Comparison of ENCODE assay signal across 8 cellular contexts in the genomic region with DNA sequence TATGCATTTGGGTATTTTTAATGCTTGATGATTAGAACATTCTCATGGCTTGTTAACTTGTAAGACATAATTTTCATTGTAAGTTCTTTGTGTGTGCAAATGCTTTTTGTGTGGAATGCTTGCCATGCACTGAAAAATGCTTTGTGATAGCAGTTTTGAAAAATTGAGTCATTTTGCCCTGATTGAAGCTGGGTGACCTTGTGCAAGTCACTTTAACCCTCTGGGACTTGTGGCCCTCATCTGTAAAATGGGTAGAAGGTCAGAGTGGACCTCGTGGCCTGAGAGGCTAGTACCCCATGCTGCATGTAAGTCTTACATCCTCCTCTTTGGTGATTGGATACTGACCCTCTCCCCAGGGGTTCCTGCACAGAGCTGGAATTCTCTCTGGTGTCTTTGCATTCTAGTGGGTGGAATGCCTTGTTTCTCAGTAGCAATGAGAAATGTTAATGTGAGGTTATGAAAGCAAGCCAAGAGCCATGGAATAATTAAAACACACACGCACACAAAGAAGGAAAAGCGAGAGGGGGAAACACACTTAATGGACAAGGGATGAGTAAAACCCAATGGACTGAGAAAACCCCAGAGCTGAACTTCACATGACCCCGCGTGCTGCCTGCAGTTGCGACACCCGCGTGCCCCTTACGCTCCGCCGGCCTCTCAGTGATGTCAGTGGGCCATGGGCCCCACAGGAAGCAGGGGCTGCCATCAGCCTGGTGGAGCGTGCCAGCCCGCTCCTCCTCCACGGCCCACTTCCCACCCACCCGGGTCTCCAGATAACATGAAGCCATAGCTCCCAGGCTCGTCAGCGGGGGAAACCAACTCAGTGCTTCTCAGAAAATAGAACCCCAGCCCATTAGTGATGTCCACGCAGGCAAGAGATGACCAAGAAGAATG. TPM values are rescaled to one million over a fixed set of nuclear protein-coding genes. Genes with fewer than 3 reads are reported as not detected.
DNase-seq lines count a peak whose midpoint lies in the region; ATAC-seq, FAIRE-seq and TF ChIP-seq lines count a peak whose summit lies in the region.

No MANE protein-coding gene starts in this region.

- H4K91ac ChIP-seq in IMR-90 (ENCODE audit: insufficient read depth, low read depth, low read length) = peak overlapping the region; percentile 99

- in situ Hi-C loops in IMR-90 (cut with MboI; ENCODE audit: low sequenced_read_pairs) = loop anchor here (5.0 kb wide), 1 partner anchor 68 kb away; no protein-coding TSS in a partner anchor
- in situ Hi-C loops in K562 (cut with MboI) = no loop called here

- CTCF ChIA-PET in AG04449 (lab: Yijun Ruan, JAX) (interaction anchor here (0.9 to 1.0 kb wide), 2 partner anchors 14 to 163 kb away, joined by 3 to 4 read pairs; no protein-coding TSS in a partner anchor), IMR-90 (lab: Yijun Ruan, JAX) (interaction anchor here (1.0 to 1.2 kb wide), 3 partner anchors 26 to 162 kb away, joined by 3 to 4 read pairs (median 3); no protein-coding TSS in a partner anchor), K562 (lab: Yijun Ruan, JAX; ENCODE audit: low intra/inter-chr PET ratio) (no interaction called here)

- H3K18ac ChIP-seq in IMR-90 (ENCODE audit: low read depth, low read length) = peak overlapping the region; percentile 96

- dilution Hi-C loops in IMR-90 (cut with HindIII; ENCODE audit: low sequenced_read_pairs, unreplicated experiment) = no loop called here

- no peak for TF ChIP-seq EP300 in K562 (IDR thresholded peaks at IDR 0.05; ENCODE audit: low read length)

- H3K9me1 ChIP-seq in IMR-90 (ENCODE audit: insufficient read depth, low read length) (peaks cover 40% of the 10 kb centered on the region), K562 (ENCODE audit: control insufficient read depth, insufficient read depth, low read length) (no peaks in the 10 kb centered on the region)

- peak overlapping the region; percentile 97 for H2BK20ac ChIP-seq in IMR-90 (ENCODE audit: low read depth, low read length)

- TF ChIP-seq POLR2A in IMR-90 (IDR thresholded peaks at IDR 0.05; ENCODE audit: low read depth, low read length) (no peak; the same call in 1 of the 2 replicates), K562 (conservative IDR thresholded peaks at IDR 0.05) (no peak)

- H4K20me1 ChIP-seq in IMR-90 (ENCODE audit: insufficient read depth, low read length) (peaks cover 42% of the 10 kb centered on the region), K562 (replicated peaks; ENCODE audit: control insufficient read depth, insufficient read depth, low read length) (0 out of 2 replicates have a peak, but pooled peaks cover 3% of the 10 kb centered on the region)

- ATAC-seq in IMR-90 (ENCODE audit: low read depth) = peak; percentile 42
- no peak for ATAC-seq in K562
- no peak for ATAC-seq in GM21529 (IDR thresholded peaks at IDR 0.05; ENCODE audit: unreplicated experiment)

- peak overlapping the region; percentile 84 for H4K5ac ChIP-seq in IMR-90 (ENCODE audit: low read depth, low read length)

- peak overlapping the region; percentile 98 for H2BK15ac ChIP-seq in IMR-90 (ENCODE audit: low read depth, low read length)

- H2AK5ac ChIP-seq in IMR-90 (ENCODE audit: low read depth, low read length) = peak overlapping the region; percentile 99

- H3K79me2 ChIP-seq in K562 (ENCODE audit: control insufficient read depth, insufficient read depth, low read length) = peaks cover 41% of the 10 kb centered on the region

- peaks cover 32 to 64% of the 10 kb centered on the region in 2 experiments for H3K79me1 ChIP-seq in IMR-90 (ENCODE audit: low read depth in 1 of 2, low read length in 2 of 2)

- peak overlapping the region; percentile 49 for H2AFZ ChIP-seq in IMR-90 (replicated peaks; ENCODE audit: low read length, poor library complexity)
- no peak overlapping the region for H2AFZ ChIP-seq in K562 (ENCODE audit: low read depth, low read length)

- H3K56ac ChIP-seq in IMR-90 (ENCODE audit: extremely low read depth, insufficient read depth, low read length) = peak overlapping the region; percentile 97

- peak; percentile 99 for DNase-seq in AG04449 (ENCODE audit: low read depth, low spot score)
- no peak for DNase-seq in GM19239 (ENCODE audit: insufficient read length, low spot score)
- DNase-seq in IMR-90 = peak; percentile 99
- no peak for DNase-seq in K562 (ENCODE audit: extremely low read depth in 1 of 4, low spot score in 3 of 4)
- DNase-seq in mesenteric fat pad (ENCODE audit: low spot score) = peak; percentile 94
- DNase-seq in NCI-H69 (lab: John Stamatoyannopoulos, UW) = no peak
- DNase-seq in D341Med (ENCODE audit: low spot score) = no peak

- peak; percentile 23; the same call in 1 of the 2 replicates for TF ChIP-seq RAD21 in IMR-90 (IDR thresholded peaks at IDR 0.05; ENCODE audit: low read length)
- TF ChIP-seq RAD21 in K562 (CRISPR knock-in tag; conservative IDR thresholded peaks at IDR 0.05 in 1 of 2, IDR thresholded peaks at IDR 0.05 in 1 of 2) = no peak

- H3K4me3 ChIP-seq in AG04449 (ENCODE audit: low read depth, low read length) (no peak overlapping the region), IMR-90 (ENCODE audit: insufficient read depth, low read depth, low read length) (no peak overlapping the region), K562 (no peak overlapping the region)

- peak overlapping the region; percentile 97 for H3K14ac ChIP-seq in IMR-90 (replicated peaks; ENCODE audit: low read depth, low read length)

- H3K27ac ChIP-seq in IMR-90 (ENCODE audit: insufficient read depth, low read length) (peak overlapping the region; percentile 95), K562 (ENCODE audit: extremely low read depth, low read depth, low read length) (peak overlapping the region; percentile 38; the same call in 1 of the 3 replicates)

- peak overlapping the region; percentile 99 for H2BK5ac ChIP-seq in IMR-90 (ENCODE audit: low read depth, low read length, poor library complexity, severe bottlenecking)

- no peaks in the 10 kb centered on the region for H3K27me3 ChIP-seq in IMR-90 (ENCODE audit: control insufficient read depth, insufficient read depth, low read length)
- no peaks in the 10 kb centered on the region for H3K27me3 ChIP-seq in K562 (ENCODE audit: control insufficient read depth in 2 of 2, insufficient read depth in 2 of 2, low read length in 2 of 2)

- H4K8ac ChIP-seq in IMR-90 (ENCODE audit: low read depth in 2 of 2, low read length in 2 of 2) = peak overlapping the region; percentile 96 to 97

- peak; percentile 37 for FAIRE-seq in GM19239 (lab: Jason Lieb, UNC)
- FAIRE-seq in K562 (lab: Jason Lieb, UNC) = no peak

- intact Hi-C loops in IMR-90 (cut with micrococcal nuclease) = loop anchor here (2.0 kb wide), 1 partner anchor 15 kb away; no protein-coding TSS in a partner anchor
- intact Hi-C loops in K562 (cut with micrococcal nuclease) = no loop called here

- 0% methylated on average over 1 of the region's 18 CpGs; no CpG with 5 or more reads in 1 of the 2 experiments for WGBS in IMR-90 (ENCODE audit: extremely low coverage in 2 of 2, insufficient read length in 1 of 2), 2 experiments
- WGBS in K562 (ENCODE audit: insufficient coverage, low coverage, missing lambda C conversion rate) = 46% methylated on average over 18 of the region's 18 CpGs

- no peaks in the 10 kb centered on the region for H3K9me3 ChIP-seq in IMR-90 (ENCODE audit: control insufficient read depth, insufficient read depth, low read length)
- peaks cover 4% of the 10 kb centered on the region for H3K9me3 ChIP-seq in K562 (replicated peaks; ENCODE audit: control insufficient read depth, insufficient read depth, low read depth, low read length)

- TF ChIP-seq CTCF in AG04449 (IDR thresholded peaks at IDR 0.05; ENCODE audit: insufficient read depth, low read length, missing control alignments) = no peak
- TF ChIP-seq CTCF in IMR-90 (conservative IDR thresholded peaks at IDR 0.05; ENCODE audit: low read depth, low read length) = no peak
- no peak for TF ChIP-seq CTCF in K562 (IDR thresholded peaks at IDR 0.05 in 2 of 3, conservative IDR thresholded peaks at IDR 0.05 in 1 of 3; ENCODE audit: insufficient read depth in 2 of 3, low read depth in 1 of 3, low read length in 3 of 3)

- POLR2A ChIA-PET in AG04449 (lab: Yijun Ruan, JAX) (interaction anchor here (0.6 to 1.2 kb wide), 7 partner anchors 11 to 97 kb away, joined by 3 to 4 read pairs (median 3); partner anchors contain the start of gene SMAD3), IMR-90 (lab: Charles Lee; ENCODE audit: unreplicated experiment) (interaction anchor here (0.6 kb wide), 2 partner anchors 34 to 1342 kb away, joined by 3 to 5 read pairs; no protein-coding TSS in a partner anchor), K562 (lab: Yijun Ruan, JAX) (no interaction called here)

- H2AK9ac ChIP-seq in IMR-90 (replicated peaks; ENCODE audit: low read depth, low read length, poor library complexity) = peak overlapping the region; percentile 86

- H3K4me1 ChIP-seq in IMR-90 (ENCODE audit: control insufficient read depth, insufficient read depth, low read length) (peaks cover 54% of the 10 kb centered on the region), K562 (replicated peaks in 1 of 2; ENCODE audit: control insufficient read depth in 2 of 2, insufficient read depth in 2 of 2, low read length in 2 of 2) (peaks cover 13 to 24% of the 10 kb centered on the region in 2 experiments)

- H3K36me3 ChIP-seq in IMR-90 (ENCODE audit: control insufficient read depth, insufficient read depth, low read length) = peaks cover 23% of the 10 kb centered on the region
- peaks cover 8% of the 10 kb centered on the region; the same call in 1 of the 3 replicates for H3K36me3 ChIP-seq in K562 (ENCODE audit: control insufficient read depth, insufficient read depth, low read length)

- no TSS peak for BruUV-seq in IMR-90 (replicated peaks; lab: Mats Ljungman, UMichigan)
- BruUV-seq in K562 (replicated peaks; lab: Mats Ljungman, UMichigan) = no TSS peak

- peak overlapping the region; percentile 99 for H3K23ac ChIP-seq in IMR-90 (ENCODE audit: low read depth, low read length)

- peak overlapping the region; percentile 99 for H2BK120ac ChIP-seq in IMR-90 (ENCODE audit: low read depth, low read length)

- H3K4ac ChIP-seq in IMR-90 (ENCODE audit: low read depth, low read length) = peak overlapping the region; percentile 100

- H3K9ac ChIP-seq in IMR-90 (ENCODE audit: low read depth, low read length) = peak overlapping the region; percentile 72
- H3K9ac ChIP-seq in K562 (ENCODE audit: insufficient read depth in 1 of 2, low read depth in 2 of 2, low read length in 2 of 2) = peak overlapping the region in 1 of 2 experiments; percentile 71; a peak in 1 of 4 replicates

- peak overlapping the region; percentile 45 for H3K4me2 ChIP-seq in IMR-90 (ENCODE audit: low read depth, low read length)
- no peak overlapping the region for H3K4me2 ChIP-seq in K562 (ENCODE audit: insufficient read depth, low read length)

RNA-seq across cellular contexts. Expression of gene SMAD3, which starts 44.0 kb away (rescaled TPM):
- total RNA-seq in IMR-90 (2012; rRNA removed) (71.0 and 71.1 TPM in 2 replicates), K562 (2014; rRNA removed) (11.1 and 11.9 TPM in 2 replicates), K562 (2014; rRNA removed; fragmentation: Illumina TruSeq; extraction: Trizol) (9.2 and 11.0 TPM in 2 replicates), K562 (2015; rRNA removed; fragmentation: Illumina TruSeq; extraction: Trizol) (9.1 and 9.6 TPM in 2 replicates), K562 (2021) (24.3 and 30.1 TPM in 2 replicates), mesenteric fat pad (71.9 TPM)
- polyA plus RNA-seq in IMR-90 (2012; rRNA removed) (177 and 194 TPM in 2 replicates), K562 (2011; rRNA removed) (14.6 and 22.6 TPM in 2 replicates), K562 (2014; fragmentation: Illumina TruSeq; extraction: Trizol) (34.7 and 39.2 TPM in 2 replicates), K562 (2014; fragmentation: Nextera tagmentation; extraction: Ambion mirVana) (1 to 10 TPM; 4.3 to 5.0 TPM), K562 (2014; rRNA removed) (13.3 and 14.3 TPM in 2 replicates)
- polyA plus RNA-seq in IMR-90 (2012; cell fraction: cytosol; rRNA removed) = 153 and 181 TPM in 2 replicates
- polyA plus RNA-seq in IMR-90 (2012; cell fraction: nucleus; rRNA removed; ENCODE audit: low replicate concordance) = 378 and 409 TPM in 2 replicates
- total RNA-seq in K562 (2011; cell fraction: chromatin; rRNA removed; ENCODE audit: low replicate concordance) = 61.6 and 88.8 TPM in 2 replicates
- total RNA-seq in K562 (2011; cell fraction: nucleolus; rRNA removed) = 33.5 and 35.9 TPM in 2 replicates
- 44.2 and 72.8 TPM in 2 replicates for total RNA-seq in K562 (2011; cell fraction: nucleoplasm; rRNA removed)
- 11.5 and 14.8 TPM in 2 replicates for polyA plus RNA-seq in K562 (2011; cell fraction: cytosol; rRNA removed)
- polyA plus RNA-seq in K562 (2011; cell fraction: nucleus; rRNA removed) = 52.1 and 90.9 TPM in 2 replicates
- polyA plus RNA-seq in K562 (2012) = 17.9 and 20.7 TPM in 2 replicates
- polyA minus RNA-seq in K562 (2011; rRNA and poly(A)+ RNA removed) = 14.9 and 15.1 TPM in 2 replicates
- 15.1 and 16.3 TPM in 2 replicates for polyA minus RNA-seq in K562 (2011; cell fraction: cytosol; rRNA and poly(A)+ RNA removed)
- 12.7 and 18.8 TPM in 2 replicates for polyA minus RNA-seq in K562 (2011; cell fraction: nucleus; rRNA and poly(A)+ RNA removed)

Comparison
In these comparisons a context has a peak if more than half of its experiments do, and no peak if none do; other contexts are left out.
1. DNase-seq: peak in AG04449 (single experiment), IMR-90 (single experiment) and mesenteric fat pad (single experiment); none in GM19239 (single experiment), K562 (0 of 4), NCI-H69 (single experiment) and D341Med (single experiment).